Comparison of ENCODE assay signal across 1 cellular context in the genomic region with DNA sequence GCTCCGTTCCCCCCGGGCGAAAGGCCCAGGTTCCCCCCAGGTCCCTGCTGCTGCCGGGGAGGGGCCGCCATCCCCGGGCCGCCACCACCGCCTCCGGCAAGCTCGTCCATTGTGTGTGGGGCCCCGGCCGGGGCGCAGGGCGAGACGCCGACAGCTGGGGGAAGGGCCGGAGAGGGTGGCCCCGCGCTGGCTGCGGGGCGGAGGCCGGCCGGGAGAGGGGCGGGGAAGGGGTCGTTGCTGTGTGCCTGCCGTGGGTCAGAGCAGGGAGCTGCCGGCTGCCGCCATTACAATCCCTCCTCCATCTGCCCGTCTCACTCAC.
TF ChIP-seq lines count a peak whose summit lies in the region.

Gene STRN3 (minus strand): TSS at position 304 of the 319 bp plus-strand sequence. CDS start 194 bp downstream, at position 110.

TF ChIP-seq in K562, 482 proteins besides CTCF, POLR2A, EP300 and RAD21 (continued from another document):
- TF ChIP-seq, protein P1, sequence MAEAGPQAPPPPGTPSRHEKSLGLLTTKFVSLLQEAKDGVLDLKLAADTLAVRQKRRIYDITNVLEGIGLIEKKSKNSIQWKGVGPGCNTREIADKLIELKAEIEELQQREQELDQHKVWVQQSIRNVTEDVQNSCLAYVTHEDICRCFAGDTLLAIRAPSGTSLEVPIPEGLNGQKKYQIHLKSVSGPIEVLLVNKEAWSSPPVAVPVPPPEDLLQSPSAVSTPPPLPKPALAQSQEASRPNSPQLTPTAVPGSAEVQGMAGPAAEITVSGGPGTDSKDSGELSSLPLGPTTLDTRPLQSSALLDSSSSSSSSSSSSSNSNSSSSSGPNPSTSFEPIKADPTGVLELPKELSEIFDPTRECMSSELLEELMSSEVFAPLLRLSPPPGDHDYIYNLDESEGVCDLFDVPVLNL (CRISPR knock-in tag; IDR thresholded peaks at IDR 0.05; ENCODE audit: low read depth) = no peak
- TF ChIP-seq PHTF2 (CRISPR knock-in tag; IDR thresholded peaks at IDR 0.05) (no peak), TBP (optimal IDR thresholded peaks at IDR 0.05; ENCODE audit: low read depth, low read length) (peak; percentile 72), NFXL1 (CRISPR knock-in tag; IDR thresholded peaks at IDR 0.05) (no peak), TBL1XR1 (IDR thresholded peaks at IDR 0.05; ENCODE audit: low read length in 2 of 2) (0 out of 4 replicates have a peak, but pooled peaks of 1 of the 2 experiments have one; percentile 12), ZBTB7A (IDR thresholded peaks at IDR 0.05; ENCODE audit: borderline replicate concordance, control insufficient read depth, low read depth, low read length) (peak; percentile 71; the same call in 1 of the 2 replicates), PPARD (CRISPR knock-in tag; IDR thresholded peaks at IDR 0.05) (no peak), GABPB1 (CRISPR knock-in tag; IDR thresholded peaks at IDR 0.05) (no peak), SAP30 (IDR thresholded peaks at IDR 0.05; ENCODE audit: borderline replicate concordance, insufficient read depth, low read depth, low read length, poor library complexity, severe bottlenecking) (peak; percentile 23), GTF2A2 (tag; IDR thresholded peaks at IDR 0.05) (no peak), ASH1L (IDR thresholded peaks at IDR 0.05; ENCODE audit: borderline replicate concordance, low read depth, partially characterized antibody) (no peak), POLR2G (IDR thresholded peaks at IDR 0.05; ENCODE audit: low read depth, low read length) (peak; percentile 85), MLX (CRISPR knock-in tag; conservative IDR thresholded peaks at IDR 0.05) (no peak), ATF1 (CRISPR knock-in tag; IDR thresholded peaks at IDR 0.05) (no peak), ATF1 (tag; IDR thresholded peaks at IDR 0.05) (no peak), SP2 (IDR thresholded peaks at IDR 0.05; ENCODE audit: extremely low read depth, low read depth, low read length, poor library complexity, severe bottlenecking) (no peak), KAT7 (CRISPR knock-in tag; IDR thresholded peaks at IDR 0.05; ENCODE audit: borderline replicate concordance) (peak; percentile 39; the same call in 1 of the 2 replicates), HEY1 (CRISPR knock-in tag; IDR thresholded peaks at IDR 0.05; ENCODE audit: borderline replicate concordance) (no peak), SUPT5H (IDR thresholded peaks at IDR 0.05) (0 out of 2 replicates have a peak, but pooled peaks have one; percentile 40), ZBTB40 (IDR thresholded peaks at IDR 0.05) (no peak), ZBTB40 (CRISPR knock-in tag; IDR thresholded peaks at IDR 0.05) (no peak), MAZ (CRISPR knock-in tag; conservative IDR thresholded peaks at IDR 0.05 in 1 of 2, IDR thresholded peaks at IDR 0.05 in 1 of 2) (peak in 1 of 2 experiments; percentile 29; a peak in 1 of 4 replicates), ZNF76 (CRISPR knock-in tag; IDR thresholded peaks at IDR 0.05; ENCODE audit: borderline replicate concordance) (no peak), FOXM1 (IDR thresholded peaks at IDR 0.05; ENCODE audit: low read depth) (no peak), FOXM1 (CRISPR knock-in tag; IDR thresholded peaks at IDR 0.05; ENCODE audit: low read depth) (no peak), PCBP1 (IDR thresholded peaks at IDR 0.05; ENCODE audit: low read depth, low read length, poor library complexity, severe bottlenecking) (peak; percentile 24)
- TF ChIP-seq, protein P2, sequence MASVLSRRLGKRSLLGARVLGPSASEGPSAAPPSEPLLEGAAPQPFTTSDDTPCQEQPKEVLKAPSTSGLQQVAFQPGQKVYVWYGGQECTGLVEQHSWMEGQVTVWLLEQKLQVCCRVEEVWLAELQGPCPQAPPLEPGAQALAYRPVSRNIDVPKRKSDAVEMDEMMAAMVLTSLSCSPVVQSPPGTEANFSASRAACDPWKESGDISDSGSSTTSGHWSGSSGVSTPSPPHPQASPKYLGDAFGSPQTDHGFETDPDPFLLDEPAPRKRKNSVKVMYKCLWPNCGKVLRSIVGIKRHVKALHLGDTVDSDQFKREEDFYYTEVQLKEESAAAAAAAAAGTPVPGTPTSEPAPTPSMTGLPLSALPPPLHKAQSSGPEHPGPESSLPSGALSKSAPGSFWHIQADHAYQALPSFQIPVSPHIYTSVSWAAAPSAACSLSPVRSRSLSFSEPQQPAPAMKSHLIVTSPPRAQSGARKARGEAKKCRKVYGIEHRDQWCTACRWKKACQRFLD (CRISPR knock-in tag; IDR thresholded peaks at IDR 0.05) = peak; percentile 54; the same call in 1 of the 2 replicates
- TF ChIP-seq, protein P3, sequence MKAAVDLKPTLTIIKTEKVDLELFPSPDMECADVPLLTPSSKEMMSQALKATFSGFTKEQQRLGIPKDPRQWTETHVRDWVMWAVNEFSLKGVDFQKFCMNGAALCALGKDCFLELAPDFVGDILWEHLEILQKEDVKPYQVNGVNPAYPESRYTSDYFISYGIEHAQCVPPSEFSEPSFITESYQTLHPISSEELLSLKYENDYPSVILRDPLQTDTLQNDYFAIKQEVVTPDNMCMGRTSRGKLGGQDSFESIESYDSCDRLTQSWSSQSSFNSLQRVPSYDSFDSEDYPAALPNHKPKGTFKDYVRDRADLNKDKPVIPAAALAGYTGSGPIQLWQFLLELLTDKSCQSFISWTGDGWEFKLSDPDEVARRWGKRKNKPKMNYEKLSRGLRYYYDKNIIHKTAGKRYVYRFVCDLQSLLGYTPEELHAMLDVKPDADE (conservative IDR thresholded peaks at IDR 0.05; ENCODE audit: control insufficient read depth, low read depth, low read length) = no peak
